22 cellular contexts compared by ENCODE assay signal in the genomic region with DNA sequence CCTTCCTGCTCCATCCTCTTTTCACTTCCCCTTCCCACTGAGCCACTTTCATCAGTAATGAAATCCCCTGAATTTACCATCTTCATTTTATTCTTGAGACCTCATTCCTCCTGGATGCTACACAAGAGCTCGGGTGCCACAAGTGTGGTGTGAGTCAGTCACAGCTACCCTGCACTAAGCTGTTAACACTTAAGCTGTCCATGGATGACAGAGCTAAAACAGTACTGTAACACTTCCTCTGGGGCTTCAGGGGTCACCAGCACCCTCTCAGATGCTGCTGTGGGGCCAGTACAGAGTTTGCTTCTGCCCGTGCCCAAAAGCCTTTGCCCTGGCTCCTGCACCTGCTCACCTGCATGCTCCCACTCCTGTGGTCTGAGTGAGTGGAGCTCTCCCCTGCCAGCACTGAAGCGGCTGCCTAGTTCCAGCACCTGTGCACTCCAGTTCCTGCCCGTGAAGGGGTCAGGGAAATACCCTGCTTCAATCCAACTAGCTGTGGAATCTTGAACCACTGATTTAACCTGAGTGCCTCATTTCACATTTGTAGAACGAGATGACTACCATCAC.
DNase-seq lines count a peak whose midpoint lies in the region; ATAC-seq, FAIRE-seq and TF ChIP-seq lines count a peak whose summit lies in the region.
"Had no signal": no experiment of that assay in that cellular context is flagged by ENCODE, and none has a peak within 500 bp of the region (broad histone marks: within the 10 kb centered on the region; RNA-seq: fewer than 3 reads in every experiment).

No MANE protein-coding gene starts in this region.

- H3K36me3 ChIP-seq in HepG2 (replicated peaks in 1 of 2; ENCODE audit: control insufficient read depth in 1 of 2, insufficient read depth in 2 of 2, low read length in 2 of 2) = 0 out of 5 replicates have a peak, but pooled peaks cover 0 to under 1% of the 10 kb centered on the region in 2 experiments
- H3K36me3 ChIP-seq: MG63 had no signal

- no peak overlapping the region for H4K8ac ChIP-seq in H9 (replicated peaks; ENCODE audit: insufficient read length, low read depth, low read length)

- H3K14ac ChIP-seq in H9 (ENCODE audit: insufficient read depth, low read length) = no peak overlapping the region

- no peak overlapping the region for H3K4me3 ChIP-seq in HepG2 (replicated peaks in 1 of 3; ENCODE audit: insufficient read depth in 1 of 3, low read depth in 2 of 3, low read length in 3 of 3)
- H3K4me3 ChIP-seq: BLaER1, GM12878, MG63 had no signal

- H2AK5ac ChIP-seq in H9 (ENCODE audit: insufficient read length, low read length) = no peak overlapping the region

- no peak overlapping the region for H3K4ac ChIP-seq in H9 (ENCODE audit: low read depth, low read length)

- FAIRE-seq in HepG2 (lab: Jason Lieb, UNC) = no peak
- FAIRE-seq: GM12878, H1 had no signal

- H3K18ac ChIP-seq in H9 (ENCODE audit: insufficient read length, low read depth, low read length) = no peak overlapping the region

- intact Hi-C loops in HepG2 (cut with micrococcal nuclease; ENCODE audit: unreplicated experiment) = loop anchor here (5.0 kb wide), 2 partner anchors 685 to 755 kb away; no protein-coding TSS in a partner anchor

- H3K79me2 ChIP-seq in H9 (ENCODE audit: insufficient read depth, low read length) (no peaks in the 10 kb centered on the region), HepG2 (ENCODE audit: insufficient read depth, low read length) (no peaks in the 10 kb centered on the region)

- no peak overlapping the region for H3K23ac ChIP-seq in H9 (ENCODE audit: insufficient read length, low read depth, low read length)

- H2AFZ ChIP-seq in H9 (ENCODE audit: low read length) (no peak overlapping the region), HepG2 (ENCODE audit: low read length) (no peak overlapping the region)

- H4K5ac ChIP-seq in H9 (ENCODE audit: insufficient read length, low read depth, low read length) = no peak overlapping the region

- no TSS peak for BruUV-seq in HepG2 (replicated peaks; lab: Mats Ljungman, UMichigan)

- H3K27me3 ChIP-seq in H9 (ENCODE audit: insufficient read depth, low read length) (no peaks in the 10 kb centered on the region), HepG2 (ENCODE audit: control insufficient read depth in 1 of 2, insufficient read depth in 2 of 2, low read length in 2 of 2) (no peaks in the 10 kb centered on the region)
- H3K27me3 ChIP-seq: BLaER1, MG63 had no signal

- H2BK120ac ChIP-seq in H9 (ENCODE audit: low read depth, low read length, poor library complexity, severe bottlenecking) = no peak overlapping the region

- no peak overlapping the region for H3T11ph ChIP-seq in H9 (ENCODE audit: low read length)

- 0 out of 4 replicates have a peak, but pooled peaks cover 0 to 4% of the 10 kb centered on the region in 2 experiments for H3K4me1 Mint-ChIP-seq in H9
- H3K4me1 Mint-ChIP-seq in glutamatergic neuron (ENCODE audit: low read depth, unreplicated experiment) = peaks cover 2% of the 10 kb centered on the region
- H3K4me1 Mint-ChIP-seq in stimulated activated naive B cell treated with anti-CD40 and anti-IgM and Interleukin-4, amounts not matched to agents 10 μg/mL and 1 μg/mL and 100 μg/mL, for 72 hours = peaks cover 3 to 8% of the 10 kb centered on the region in 2 donors

- no peak overlapping the region for H2BK5ac ChIP-seq in H9 (ENCODE audit: insufficient read length, low read length)

- CTCF ChIA-PET in HepG2 (lab: Yijun Ruan, JAX; ENCODE audit: low intra/inter-chr PET ratio, low total read pairs) = no interaction called here

- H4K20me1 ChIP-seq in H9 (ENCODE audit: control insufficient read depth, insufficient read depth, insufficient read length) = no peaks in the 10 kb centered on the region
- H4K20me1 ChIP-seq in HepG2 (ENCODE audit: insufficient read depth, low read length) = no peaks in the 10 kb centered on the region
- H4K20me1 ChIP-seq: BLaER1 had no signal

- H3K79me1 ChIP-seq in H9 (ENCODE audit: insufficient read depth, low read depth, low read length, poor library complexity, severe bottlenecking) = no peaks in the 10 kb centered on the region

- TF ChIP-seq EP300 in HepG2 (IDR thresholded peaks at IDR 0.05; ENCODE audit: low read depth in 2 of 2, low read length in 2 of 2) (no peak), HepG2 (CRISPR knock-in tag; IDR thresholded peaks at IDR 0.05; ENCODE audit: borderline replicate concordance) (no peak)

- H3K4me2 ChIP-seq in H9 (ENCODE audit: insufficient read depth, insufficient read length, low read length) (no peak overlapping the region), HepG2 (ENCODE audit: low read depth, low read length) (no peak overlapping the region)
- H3K4me2 ChIP-seq: BLaER1, SK-N-SH had no signal

- no peak overlapping the region for H3K9ac ChIP-seq in H9 (ENCODE audit: extremely low read depth, insufficient read length, low read length)
- H3K9ac ChIP-seq in HepG2 (ENCODE audit: insufficient read depth, low read depth, low read length) = no peak overlapping the region
- H3K9ac ChIP-seq: BLaER1, SK-N-SH had no signal

- H3K9me3 ChIP-seq in H9 (ENCODE audit: control insufficient read depth, low read depth, low read length) = no peaks in the 10 kb centered on the region
- H3K9me3 ChIP-seq in HepG2 (ENCODE audit: low read length) = no peaks in the 10 kb centered on the region
- H3K9me3 ChIP-seq: MG63, SK-N-SH had no signal

- H4K91ac ChIP-seq in H9 (ENCODE audit: insufficient read length, low read depth, low read length) = no peak overlapping the region

- H3K9me3 Mint-ChIP-seq in H9 (no peaks in the 10 kb centered on the region), glutamatergic neuron (ENCODE audit: unreplicated experiment) (no peaks in the 10 kb centered on the region)
- no peaks in the 10 kb centered on the region for H3K9me3 Mint-ChIP-seq in stimulated activated naive B cell treated with anti-CD40 and anti-IgM and Interleukin-4, amounts not matched to agents 10 μg/mL and 1 μg/mL and 100 μg/mL, for 72 hours

- in situ Hi-C loops in HepG2 (cut with HindIII; ENCODE audit: extremely low pct_ligation_motif_present, low pct_unique_long_range_greater_than_20kb) = loop anchor here (10.0 kb wide), 1 partner anchor 703 kb away; no protein-coding TSS in a partner anchor

- no peak for TF ChIP-seq POLR2A in HepG2 (IDR thresholded peaks at IDR 0.05; ENCODE audit: insufficient read depth in 1 of 2, low read depth in 2 of 2, low read length in 2 of 2)

- H3K27ac ChIP-seq in H9 (ENCODE audit: insufficient read length, low read depth, low read length) = no peak overlapping the region
- no peak overlapping the region for H3K27ac ChIP-seq in HepG2 (ENCODE audit: extremely low read length, insufficient read depth, low read length)
- H3K27ac ChIP-seq: BLaER1 had no signal

- POLR2A ChIA-PET in HepG2 (lab: Yijun Ruan, JAX) = no interaction called here

- H3K27ac Mint-ChIP-seq in H9 = peak overlapping the region; percentile 5 to 84 (median 76); a peak in 4 of 7 replicates
- peak overlapping the region; percentile 64 for H3K27ac Mint-ChIP-seq in glutamatergic neuron (ENCODE audit: unreplicated experiment)
- H3K27ac Mint-ChIP-seq in stimulated activated naive B cell treated with anti-CD40 and anti-IgM and Interleukin-4, amounts not matched to agents 10 μg/mL and 1 μg/mL and 100 μg/mL, for 72 hours = peak overlapping the region; percentile 65

- ATAC-seq in stimulated activated naive B cell treated with anti-CD40 and anti-IgM and Interleukin-4, amounts not matched to agents 10 μg/mL and 1 μg/mL and 100 μg/mL, for 72 hours (replicated peaks) = peak; percentile 14 to 25
- ATAC-seq in GM19023 (IDR thresholded peaks at IDR 0.05; ENCODE audit: unreplicated experiment) (no peak), HepG2 (no peak), HG02678 (IDR thresholded peaks at IDR 0.05; ENCODE audit: unreplicated experiment) (no peak)
- ATAC-seq: GM12878, PC-3 had no signal

- WGBS in H9 (ENCODE audit: extremely low coverage, insufficient read length, low lambda C conversion rate) = no CpG with 5 or more reads among the region's 5 CpGs
- 95% methylated on average over 4 of the region's 5 CpGs for WGBS in HepG2 (ENCODE audit: low lambda C conversion rate)

- H3K56ac ChIP-seq in H9 (ENCODE audit: insufficient read length, low read depth, low read length) = no peak overlapping the region

- H3K23me2 ChIP-seq in H9 (ENCODE audit: insufficient read length, low read depth, low read length, poor library complexity, severe bottlenecking) = no peaks in the 10 kb centered on the region

- no peak overlapping the region for H2BK20ac ChIP-seq in H9 (ENCODE audit: low read depth, low read length, poor library complexity, severe bottlenecking)

- H3K4me3 Mint-ChIP-seq in H9 = no peak overlapping the region
- no peak overlapping the region for H3K4me3 Mint-ChIP-seq in glutamatergic neuron (ENCODE audit: unreplicated experiment)
- H3K4me3 Mint-ChIP-seq in stimulated activated naive B cell treated with anti-CD40 and anti-IgM and Interleukin-4, amounts not matched to agents 10 μg/mL and 1 μg/mL and 100 μg/mL, for 72 hours = no peak overlapping the region
- H3K4me3 Mint-ChIP-seq: CD4-positive, alpha-beta memory T cell had no signal

- peaks cover 0 to 6% (median 0%) of the 10 kb centered on the region in 3 experiments; a peak in 1 of 7 replicates for H3K36me3 Mint-ChIP-seq in H9 (ENCODE audit: insufficient read depth in 1 of 3, low read depth in 3 of 3)
- no peaks in the 10 kb centered on the region for H3K36me3 Mint-ChIP-seq in glutamatergic neuron (ENCODE audit: unreplicated experiment)
- peaks cover 18 to 31% of the 10 kb centered on the region in 2 donors for H3K36me3 Mint-ChIP-seq in stimulated activated naive B cell treated with anti-CD40 and anti-IgM and Interleukin-4, amounts not matched to agents 10 μg/mL and 1 μg/mL and 100 μg/mL, for 72 hours

- DNase-seq in H9 = no peak
- DNase-seq in RKO (ENCODE audit: low spot score) = peak; percentile 9
- DNase-seq in glutamatergic neuron = no peak
- DNase-seq in stimulated activated naive B cell treated with anti-CD40 and anti-IgM and Interleukin-4, amounts not matched to agents 10 μg/mL and 1 μg/mL and 100 μg/mL, for 72 hours = no peak
- no peak for DNase-seq in HepG2 (ENCODE audit: low spot score)
- DNase-seq: CD4-positive, alpha-beta memory T cell; DND-41; MG63; NCI-H1417; NCI-H1694 treated with DMSO at 0.1 percent for 48 hours; NCI-H2081 treated with DMSO at 0.1 percent for 48 hours; NCI-H446 treated with DMSO at 0.1 percent for 48 hours; NCI-H526 treated with DMSO at 0.1 percent for 48 hours; PC-3; RPMI8226; SHP77 treated with DMSO at 0.1 percent for 48 hours; SK-N-SH had no signal

- TF ChIP-seq CTCF in H9 (conservative IDR thresholded peaks at IDR 0.05) (no peak), glutamatergic neuron (IDR thresholded peaks at IDR 0.05; ENCODE audit: partially characterized antibody, unreplicated experiment) (no peak), HepG2 (CRISPR knock-in tag; IDR thresholded peaks at IDR 0.05) (no peak)

- H2BK15ac ChIP-seq in H9 (ENCODE audit: low read depth, low read length) = no peak overlapping the region

- H3K27me3 Mint-ChIP-seq in H9 (ENCODE audit: low read depth) (no peaks in the 10 kb centered on the region), glutamatergic neuron (ENCODE audit: unreplicated experiment) (peaks cover under 1% of the 10 kb centered on the region)
- H3K27me3 Mint-ChIP-seq in stimulated activated naive B cell treated with anti-CD40 and anti-IgM and Interleukin-4, amounts not matched to agents 10 μg/mL and 1 μg/mL and 100 μg/mL, for 72 hours = no peaks in the 10 kb centered on the region
- H3K27me3 Mint-ChIP-seq: CD4-positive, alpha-beta memory T cell had no signal

- no peak for TF ChIP-seq RAD21 in HepG2 (CRISPR knock-in tag; IDR thresholded peaks at IDR 0.05)

- H3K4me1 ChIP-seq in H9 (ENCODE audit: insufficient read depth, low read length) (no peaks in the 10 kb centered on the region), HepG2 (ENCODE audit: insufficient read depth, low read length) (no peaks in the 10 kb centered on the region)
- H3K4me1 ChIP-seq: BLaER1 had no signal

- H2BK12ac ChIP-seq in H9 (ENCODE audit: insufficient read length, low read depth, low read length) = no peak overlapping the region

Comparison
In these comparisons a context has a peak if more than half of its experiments do, and no peak if none do; other contexts are left out.
1. ATAC-seq: peak in stimulated activated naive B cell treated with anti-CD40 and anti-IgM and Interleukin-4, amounts not matched to agents 10 μg/mL and 1 μg/mL and 100 μg/mL, for 72 hours (2 of 2); none in GM19023 (single experiment), HepG2 (single experiment) and HG02678 (single experiment).
2. Peak in every context shown above with its lines, with median percentiles within 50 percentile points of each other: H3K27ac Mint-ChIP-seq.